ENCODE assay signal across 1 cellular context in the genomic region with DNA sequence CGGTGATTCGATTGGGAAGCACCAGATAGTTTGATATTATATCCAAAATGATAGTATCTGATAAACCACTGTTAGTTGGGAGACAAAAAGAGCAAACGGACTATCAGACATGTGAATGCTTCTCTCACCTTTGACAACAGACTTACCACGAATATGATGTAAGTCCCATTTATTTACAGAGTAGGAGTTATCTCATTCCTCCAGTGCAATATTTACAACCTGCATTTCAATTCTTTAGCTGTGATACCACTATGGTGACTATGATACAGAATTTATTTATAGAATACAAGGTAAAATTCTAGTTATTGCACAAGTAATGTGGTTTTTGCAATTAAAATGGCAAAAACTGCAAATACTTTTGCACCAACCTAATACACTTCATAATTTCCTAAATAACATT.
TF ChIP-seq lines count a peak whose summit lies in the region.

No MANE protein-coding gene starts in this region.

TF ChIP-seq in K562, 482 proteins besides CTCF, POLR2A, EP300 and RAD21 (continued from another document):
- TF ChIP-seq, protein P1, sequence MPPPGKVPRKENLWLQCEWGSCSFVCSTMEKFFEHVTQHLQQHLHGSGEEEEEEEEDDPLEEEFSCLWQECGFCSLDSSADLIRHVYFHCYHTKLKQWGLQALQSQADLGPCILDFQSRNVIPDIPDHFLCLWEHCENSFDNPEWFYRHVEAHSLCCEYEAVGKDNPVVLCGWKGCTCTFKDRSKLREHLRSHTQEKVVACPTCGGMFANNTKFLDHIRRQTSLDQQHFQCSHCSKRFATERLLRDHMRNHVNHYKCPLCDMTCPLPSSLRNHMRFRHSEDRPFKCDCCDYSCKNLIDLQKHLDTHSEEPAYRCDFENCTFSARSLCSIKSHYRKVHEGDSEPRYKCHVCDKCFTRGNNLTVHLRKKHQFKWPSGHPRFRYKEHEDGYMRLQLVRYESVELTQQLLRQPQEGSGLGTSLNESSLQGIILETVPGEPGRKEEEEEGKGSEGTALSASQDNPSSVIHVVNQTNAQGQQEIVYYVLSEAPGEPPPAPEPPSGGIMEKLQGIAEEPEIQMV (tag; conservative IDR thresholded peaks at IDR 0.05; ENCODE audit: low read depth), result no peak
- 0 out of 2 replicates have a peak, but pooled peaks have one; percentile 3 for TF ChIP-seq MEF2A (IDR thresholded peaks at IDR 0.05; ENCODE audit: control insufficient read depth, low read depth, low read length)
- TF ChIP-seq ZNF696 (CRISPR knock-in tag; conservative IDR thresholded peaks at IDR 0.05), result no peak
- peak; percentile 28; the same call in 1 of the 2 replicates for TF ChIP-seq TEAD4 (IDR thresholded peaks at IDR 0.05; ENCODE audit: low read length)
- TF ChIP-seq TEAD4 (CRISPR knock-in tag; IDR thresholded peaks at IDR 0.05; ENCODE audit: borderline replicate concordance), result no peak
- no peak for TF ChIP-seq EWSR1 (IDR thresholded peaks at IDR 0.05; ENCODE audit: borderline replicate concordance, low read depth, partially characterized antibody)
- no peak; the same call in 1 of the 2 replicates for TF ChIP-seq CEBPG (CRISPR knock-in tag; IDR thresholded peaks at IDR 0.05)
- TF ChIP-seq CEBPG (tag; conservative IDR thresholded peaks at IDR 0.05 in 1 of 2, IDR thresholded peaks at IDR 0.05 in 1 of 2), result peak; percentile 13 to 54; a peak in 2 of 4 replicates
